Comparison of ENCODE assay signal across 1 cellular context in genomic region chr3:196159952-196160804, GRCh38.
TF ChIP-seq lines count a peak whose summit lies in the region.

No MANE protein-coding gene starts in this region.

TF ChIP-seq in K562, 482 proteins besides CTCF, POLR2A, EP300 and RAD21 (continued from another document and continues in another):
- 0 out of 4 replicates have a peak, but pooled peaks of 1 of the 2 experiments have one; percentile 33 for TF ChIP-seq MAZ (CRISPR knock-in tag; conservative IDR thresholded peaks at IDR 0.05 in 1 of 2, IDR thresholded peaks at IDR 0.05 in 1 of 2)
- TF ChIP-seq TEAD1 (CRISPR knock-in tag; IDR thresholded peaks at IDR 0.05), result peak in 1 of 2 experiments; percentile 33; a peak in 1 of 4 replicates
- TF ChIP-seq MYC (IDR thresholded peaks at IDR 0.05; ENCODE audit: low read depth, low read length), result no peak
- TF ChIP-seq MYC (CRISPR knock-in tag; IDR thresholded peaks at IDR 0.05; ENCODE audit: borderline replicate concordance, low read depth), result no peak
- TF ChIP-seq TCF15 (CRISPR knock-in tag; IDR thresholded peaks at IDR 0.05), result no peak
- no peak for TF ChIP-seq TAL1 (IDR thresholded peaks at IDR 0.05)
- peak; percentile 76; the same call in 1 of the 2 replicates for TF ChIP-seq ZNF592 (IDR thresholded peaks at IDR 0.05)
- TF ChIP-seq GTF2A2 (tag; IDR thresholded peaks at IDR 0.05), result no peak
- no peak for TF ChIP-seq ZNF407 (IDR thresholded peaks at IDR 0.05; ENCODE audit: low read depth)
- no peak for TF ChIP-seq ILF3 (IDR thresholded peaks at IDR 0.05; ENCODE audit: borderline replicate concordance)
- TF ChIP-seq C11orf30 (IDR thresholded peaks at IDR 0.05; ENCODE audit: low read depth), result peak; percentile 35; the same call in 1 of the 2 replicates
- TF ChIP-seq FOXP1 (CRISPR knock-in tag; IDR thresholded peaks at IDR 0.05), result 0 out of 2 replicates have a peak, but pooled peaks have one; percentile 36
- peak; percentile 100 for TF ChIP-seq ZNF263 (CRISPR knock-in tag; IDR thresholded peaks at IDR 0.05; ENCODE audit: borderline replicate concordance)
- TF ChIP-seq L3MBTL2 (IDR thresholded peaks at IDR 0.05), result peak; percentile 76
- TF ChIP-seq MCM2 (IDR thresholded peaks at IDR 0.05; ENCODE audit: low read depth), result peak; percentile 84
- 0 out of 2 replicates have a peak, but pooled peaks have one; percentile 39 for TF ChIP-seq GTF2E2 (tag; IDR thresholded peaks at IDR 0.05)
- peak; percentile 50; the same call in 1 of the 2 replicates for TF ChIP-seq VEZF1 (CRISPR knock-in tag; IDR thresholded peaks at IDR 0.05)
- no peak for TF ChIP-seq UBTF (IDR thresholded peaks at IDR 0.05; ENCODE audit: borderline replicate concordance in 1 of 2, low read depth in 2 of 2, low read length in 2 of 2)
- no peak for TF ChIP-seq TARDBP (IDR thresholded peaks at IDR 0.05)
- 0 out of 2 replicates have a peak, but pooled peaks have one; percentile 14 for TF ChIP-seq SMAD4 (CRISPR knock-in tag; conservative IDR thresholded peaks at IDR 0.05)
- TF ChIP-seq GABPB2 (CRISPR knock-in tag; conservative IDR thresholded peaks at IDR 0.05), result no peak
- TF ChIP-seq NRF1 (conservative IDR thresholded peaks at IDR 0.05 in 1 of 2, IDR thresholded peaks at IDR 0.05 in 1 of 2), result peak; percentile 28 to 39; a peak in 1 of 4 replicates
- TF ChIP-seq ZNF316 (IDR thresholded peaks at IDR 0.05), result peak; percentile 38; the same call in 1 of the 2 replicates
- peak in 1 of 2 experiments; percentile 30; a peak in 1 of 4 replicates for TF ChIP-seq ZNF639 (CRISPR knock-in tag; conservative IDR thresholded peaks at IDR 0.05 in 1 of 2, IDR thresholded peaks at IDR 0.05 in 1 of 2)
- TF ChIP-seq FOXM1 (IDR thresholded peaks at IDR 0.05; ENCODE audit: low read depth), result no peak
- no peak for TF ChIP-seq FOXM1 (CRISPR knock-in tag; IDR thresholded peaks at IDR 0.05; ENCODE audit: low read depth)
- peak; percentile 23; the same call in 1 of the 2 replicates for TF ChIP-seq ZBTB7A (IDR thresholded peaks at IDR 0.05; ENCODE audit: borderline replicate concordance, control insufficient read depth, low read depth, low read length)
- peak; percentile 15; the same call in 1 of the 2 replicates for TF ChIP-seq SPI1 (IDR thresholded peaks at IDR 0.05; ENCODE audit: borderline replicate concordance, low read depth, low read length)
- peak; percentile 52 to 64; a peak in 3 of 4 replicates for TF ChIP-seq KDM1A (IDR thresholded peaks at IDR 0.05)
